In the genomic region with DNA sequence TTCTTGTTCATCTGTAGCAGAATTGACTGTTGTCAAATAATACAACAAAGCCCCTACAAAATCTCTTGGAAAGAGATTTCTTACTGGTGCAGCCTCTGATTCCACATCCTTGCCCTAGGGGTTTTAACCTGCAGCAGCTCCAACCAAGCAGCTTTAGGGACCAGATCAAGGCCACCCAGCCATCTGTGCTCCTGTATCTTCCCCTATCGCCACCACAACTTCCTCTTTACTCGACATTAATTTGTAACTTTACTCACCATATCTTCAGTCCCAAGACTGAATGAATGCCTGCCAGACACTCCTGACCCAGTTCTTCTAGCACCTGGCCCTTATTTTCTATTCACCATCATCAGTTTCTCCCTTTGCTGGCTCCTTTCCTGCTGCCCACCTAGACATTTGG, we compare ENCODE assay signal across 12 cellular contexts. TPM values are rescaled to one million over a fixed set of nuclear protein-coding genes. Genes with fewer than 3 reads are reported as not detected.
DNase-seq lines count a peak whose midpoint lies in the region; ATAC-seq and TF ChIP-seq lines count a peak whose summit lies in the region.
"Had no signal": no experiment of that assay in that cellular context is flagged by ENCODE, and none has a peak within 500 bp of the region (broad histone marks: within the 10 kb centered on the region; RNA-seq: fewer than 3 reads in every experiment).

No MANE protein-coding gene starts in this region.

- TF ChIP-seq EP300 in transverse colon (IDR thresholded peaks at IDR 0.05; ENCODE audit: low read depth) = no peak

- TF ChIP-seq POLR2A in vagina (IDR thresholded peaks at IDR 0.05) (no peak), transverse colon (IDR thresholded peaks at IDR 0.05) (no peak)

- H3K36me3 ChIP-seq in BLaER1 treated with 17β-estradiol and CSF1 and Interleukin-3, amounts not matched to agents 10 nM and 100 nM = no peaks in the 10 kb centered on the region
- H3K36me3 ChIP-seq in vagina = no peaks in the 10 kb centered on the region
- H3K36me3 ChIP-seq in transverse colon = no peaks in the 10 kb centered on the region

- H3K4me2 ChIP-seq in BLaER1 treated with 17β-estradiol and CSF1 and Interleukin-3, amounts not matched to agents 10 nM and 100 nM = peak overlapping the region; percentile 6 to 70 (median 54); a peak in 19 of 22 replicates

- in situ Hi-C loops in transverse colon (cut with MboI; ENCODE audit: low pct_ligation_motif_present in 1 of 4, low pct_unique_long_range_greater_than_20kb in 1 of 4, low sequenced_read_pairs in 3 of 4) = no loop called here

- no peak overlapping the region for H3K4me3 ChIP-seq in BLaER1 treated with 17β-estradiol and CSF1 and Interleukin-3, amounts not matched to agents 10 nM and 100 nM
- H3K4me3 ChIP-seq in vagina = no peak overlapping the region
- H3K4me3 ChIP-seq in transverse colon = no peak overlapping the region
- H3K4me3 ChIP-seq: SK-N-MC had no signal

- H3K27ac ChIP-seq in BLaER1 treated with 17β-estradiol and CSF1 and Interleukin-3, amounts not matched to agents 10 nM and 100 nM = peak overlapping the region in 8 of 11 experiments; percentile 9 to 68 (median 50); a peak in 10 of 22 replicates
- H3K27ac ChIP-seq in vagina = no peak overlapping the region
- no peak overlapping the region for H3K27ac ChIP-seq in transverse colon
- H3K27ac ChIP-seq: SK-N-MC had no signal

- H3K9me3 ChIP-seq in BLaER1 treated with 17β-estradiol and CSF1 and Interleukin-3, amounts not matched to agents 10 nM and 100 nM (replicated peaks in 1 of 11) = no peaks in the 10 kb centered on the region
- H3K9me3 ChIP-seq in vagina (no peaks in the 10 kb centered on the region), transverse colon (no peaks in the 10 kb centered on the region)

- DNase-seq in NAMALWA (ENCODE audit: low spot score) = peak; percentile 38
- no peak for DNase-seq in vagina (ENCODE audit: extremely low spot score in 2 of 2)
- no peak for DNase-seq in NCI-H1930 (lab: John Stamatoyannopoulos, UW)
- DNase-seq in transverse colon = no peak
- DNase-seq in NCI-H1694 treated with DMSO at 0.1 percent for 48 hours (lab: John Stamatoyannopoulos, UW) = no peak
- DNase-seq: activated T-cell treated with anti-CD3 and anti-CD28 coated beads, Interleukin-2, amount 50 U/mL, for 24 hours; immature natural killer cell; occipital lobe had no signal

- no peaks in the 10 kb centered on the region for H3K27me3 ChIP-seq in BLaER1 treated with 17β-estradiol and CSF1 and Interleukin-3, amounts not matched to agents 10 nM and 100 nM
- no peaks in the 10 kb centered on the region for H3K27me3 ChIP-seq in vagina
- no peaks in the 10 kb centered on the region for H3K27me3 ChIP-seq in transverse colon

- WGBS in transverse colon (ENCODE audit: low coverage in 1 of 2), 2 donors = 58 to 78% methylated on average over 2 of the region's 2 CpGs

- intact Hi-C loops in vagina (cut with DNase I) (no loop called here), transverse colon (cut with DNase I; ENCODE audit: low total_unique reads) (no loop called here)

- ATAC-seq in GM19395 (IDR thresholded peaks at IDR 0.05; ENCODE audit: unreplicated experiment) (peak; percentile 96), HG02973 (IDR thresholded peaks at IDR 0.05; ENCODE audit: unreplicated experiment) (peak; percentile 94)

- peaks cover 15 to 58% (median 50%) of the 10 kb centered on the region in 10 experiments for H3K4me1 ChIP-seq in BLaER1 treated with 17β-estradiol and CSF1 and Interleukin-3, amounts not matched to agents 10 nM and 100 nM
- H3K4me1 ChIP-seq in vagina (peaks cover 31% of the 10 kb centered on the region), transverse colon (peaks cover 0 to 44% (median 26%) of the 10 kb centered on the region in 4 donors)

- TF ChIP-seq CTCF in vagina (IDR thresholded peaks at IDR 0.05) (no peak), transverse colon (IDR thresholded peaks at IDR 0.05) (no peak)

- no peak overlapping the region for H3K9ac ChIP-seq in BLaER1 treated with 17β-estradiol and CSF1 and Interleukin-3, amounts not matched to agents 10 nM and 100 nM

- H4K20me1 ChIP-seq in BLaER1 treated with 17β-estradiol and CSF1 and Interleukin-3, amounts not matched to agents 10 nM and 100 nM = no peaks in the 10 kb centered on the region

RNA-seq across cellular contexts. Expression of gene SCHIP1, which starts 7.6 kb away (rescaled TPM):
- total RNA-seq in vagina = 17.7 TPM
- 1 to 10 TPM in 2 of 4 donors, under 1 TPM in 2; 0.20 to 7.5 (median 2.5) TPM for total RNA-seq in transverse colon

Comparison
In these comparisons a context has a peak if more than half of its experiments do, and no peak if none do; other contexts are left out.
1. H3K27ac ChIP-seq: peak in BLaER1 treated with 17β-estradiol and CSF1 and Interleukin-3, amounts not matched to agents 10 nM and 100 nM (8 of 11); none in vagina (single experiment) and transverse colon (0 of 4).